Comparison of ENCODE assay signal across 7 cellular contexts in genomic region chr12:47837190-47838171, GRCh38. TPM values are rescaled to one million over a fixed set of nuclear protein-coding genes. Genes with fewer than 3 reads are reported as not detected.
DNase-seq lines count a peak whose midpoint lies in the region; ATAC-seq, FAIRE-seq and TF ChIP-seq lines count a peak whose summit lies in the region.

No MANE protein-coding gene starts in this region.

- no peak for TF ChIP-seq POLR2A in sigmoid colon (IDR thresholded peaks at IDR 0.05)

- no peak overlapping the region for H3K9ac ChIP-seq in astrocyte (ENCODE audit: low read length)

- no peaks in the 10 kb centered on the region for H3K79me2 ChIP-seq in astrocyte (ENCODE audit: insufficient read depth, low read length)

- H3K4me1 Mint-ChIP-seq in astrocyte (ENCODE audit: low read depth, unreplicated experiment) = peaks cover 20% of the 10 kb centered on the region

- no peak overlapping the region for H2AFZ ChIP-seq in astrocyte (ENCODE audit: low read depth, low read length)

- no peak overlapping the region for H3K4me2 ChIP-seq in astrocyte (ENCODE audit: low read length)

- no peaks in the 10 kb centered on the region for H3K9me3 ChIP-seq in astrocyte (ENCODE audit: insufficient read depth, low read depth, low read length)
- H3K9me3 ChIP-seq in right cardiac atrium (ENCODE audit: control insufficient read depth, low read length) = no peaks in the 10 kb centered on the region
- H3K9me3 ChIP-seq in sigmoid colon = no peaks in the 10 kb centered on the region

- H4K20me1 ChIP-seq in astrocyte (ENCODE audit: insufficient read depth, low read length) = no peaks in the 10 kb centered on the region

- TF ChIP-seq CTCF in GM12864 (IDR thresholded peaks at IDR 0.05; ENCODE audit: low read depth, low read length, missing control alignments) (peak; percentile 84), astrocyte (IDR thresholded peaks at IDR 0.05; ENCODE audit: insufficient read depth, low read depth, low read length) (peak; percentile 83), sigmoid colon (IDR thresholded peaks at IDR 0.05) (peak; percentile 86 to 95 (median 89))

- H3K27ac ChIP-seq in astrocyte (ENCODE audit: low read depth, low read length) (no peak overlapping the region), right cardiac atrium (ENCODE audit: low read length) (no peak overlapping the region), sigmoid colon (peak overlapping the region in 2 of 4 donors; percentile 43 to 49)

- H3K36me3 ChIP-seq in astrocyte (ENCODE audit: insufficient read depth, low read length) (no peaks in the 10 kb centered on the region), sigmoid colon (no peaks in the 10 kb centered on the region)

- H3K9me3 Mint-ChIP-seq in astrocyte (ENCODE audit: unreplicated experiment) = no peaks in the 10 kb centered on the region

- H3K4me3 Mint-ChIP-seq in astrocyte (ENCODE audit: unreplicated experiment) = peak overlapping the region; percentile 36

- no peak for TF ChIP-seq EP300 in sigmoid colon (IDR thresholded peaks at IDR 0.05)

- no peak for DNase-seq in GM12864 (ENCODE audit: low read depth)
- DNase-seq in MV-4-11 (lab: John Stamatoyannopoulos, UW) = peak; percentile 8
- DNase-seq in T follicular helper cell (ENCODE audit: low read depth) = peak; percentile 52
- DNase-seq in astrocyte (ENCODE audit: low read depth) = no peak
- DNase-seq in right cardiac atrium = peak; percentile 68 to 84 (median 80)
- peak; percentile 90 for DNase-seq in sigmoid colon

- H3K27ac Mint-ChIP-seq in astrocyte (ENCODE audit: unreplicated experiment) = no peak overlapping the region

- peaks cover 19% of the 10 kb centered on the region for H3K27me3 Mint-ChIP-seq in astrocyte (ENCODE audit: low read depth, unreplicated experiment)

- peak; percentile 56 to 70 for ATAC-seq in right cardiac atrium
- ATAC-seq in HG02759 (IDR thresholded peaks at IDR 0.05; ENCODE audit: unreplicated experiment) = no peak

- intact Hi-C loops in right cardiac atrium (cut with DNase I) (loop anchor here (2.0 to 10.0 kb wide), 8 partner anchors 35 to 125 kb away; no protein-coding TSS in a partner anchor), sigmoid colon (cut with DNase I) (loop anchor here (1.0 to 5.0 kb wide), 6 partner anchors 39 to 185 kb away; no protein-coding TSS in a partner anchor)

- H3K4me3 ChIP-seq in GM12864 (ENCODE audit: low read depth, low read length) (no peak overlapping the region), astrocyte (ENCODE audit: insufficient read depth, low read depth, low read length) (no peak overlapping the region), right cardiac atrium (ENCODE audit: low read length) (no peak overlapping the region), sigmoid colon (no peak overlapping the region)

- H3K36me3 Mint-ChIP-seq in astrocyte (ENCODE audit: low read depth, unreplicated experiment) = peaks cover 4% of the 10 kb centered on the region

- no peak for FAIRE-seq in astrocyte (lab: Jason Lieb, UNC)

- WGBS in right cardiac atrium = 55% methylated on average over 13 of the region's 13 CpGs
- WGBS in sigmoid colon, 2 donors = 49 to 51% methylated on average over 13 of the region's 13 CpGs

- peaks cover 3% of the 10 kb centered on the region for H3K27me3 ChIP-seq in astrocyte (ENCODE audit: insufficient read depth, low read length)
- no peaks in the 10 kb centered on the region for H3K27me3 ChIP-seq in right cardiac atrium (ENCODE audit: control insufficient read depth, insufficient read depth)
- H3K27me3 ChIP-seq in sigmoid colon = no peaks in the 10 kb centered on the region

- H3K4me1 ChIP-seq in astrocyte (ENCODE audit: insufficient read depth, low read length) (no peaks in the 10 kb centered on the region), right cardiac atrium (ENCODE audit: control insufficient read depth, insufficient read depth, low read length) (no peaks in the 10 kb centered on the region), sigmoid colon (peaks cover 0 to 28% (median 19%) of the 10 kb centered on the region in 4 donors)

RNA-seq across cellular contexts. Expression of gene HDAC7, which starts 17.8 kb away (rescaled TPM):
- 76.3 and 92.2 TPM in 2 replicates for total RNA-seq in astrocyte
- 10 to 100 TPM; 46.5 to 60.1 (median 51.1) TPM for total RNA-seq in right cardiac atrium
- polyA plus RNA-seq in right cardiac atrium = 38.0 TPM
- total RNA-seq in sigmoid colon = 10 to 100 TPM; 45.3 to 79.2 (median 53.1) TPM
- polyA plus RNA-seq in sigmoid colon = 10 to 100 TPM in 2 of 3 donors, 1 to 10 TPM in 1; 6.5 to 44.8 (median 16.8) TPM

Comparison
In these comparisons a context has a peak if more than half of its experiments do, and no peak if none do; other contexts are left out.
1. DNase-seq: peak in MV-4-11 (single experiment), T follicular helper cell (single experiment), right cardiac atrium (3 of 3) and sigmoid colon (single experiment); none in GM12864 (single experiment) and astrocyte (single experiment).
2. Peak in every context shown above with its lines, with median percentiles within 50 percentile points of each other: CTCF ChIP-seq.